In the genomic region with DNA sequence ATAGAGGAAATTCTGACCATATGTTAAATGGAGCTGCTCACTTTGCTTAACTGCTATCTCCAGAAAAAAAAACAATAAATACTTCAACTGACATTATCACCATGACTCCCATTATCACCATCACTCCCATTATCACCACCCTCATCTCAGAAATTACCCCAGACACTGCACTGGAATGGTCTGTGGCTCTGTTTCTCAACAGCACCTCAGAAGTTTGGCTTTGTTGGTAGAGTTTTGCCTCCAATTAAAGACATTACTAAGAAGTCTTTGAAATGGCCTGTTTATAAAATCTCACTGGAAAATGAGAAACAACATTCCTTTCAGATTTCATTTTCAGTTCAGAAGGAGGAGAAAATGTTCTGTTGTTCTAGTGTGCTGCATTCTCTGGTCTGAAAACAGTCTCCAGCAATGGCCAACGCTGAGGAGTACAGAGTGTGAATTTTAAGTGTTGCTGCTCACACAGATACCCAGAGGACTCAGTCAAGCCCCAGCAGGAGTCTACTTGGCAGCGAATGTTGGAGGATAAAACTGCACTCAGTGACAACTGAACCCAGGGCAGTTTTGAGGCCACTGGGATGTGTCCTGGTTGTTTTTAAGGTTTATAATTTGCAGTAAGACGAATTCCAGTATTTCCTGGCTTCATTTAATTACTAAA, we compare ENCODE assay signal across 25 cellular contexts.
DNase-seq lines count a peak whose midpoint lies in the region; ATAC-seq, FAIRE-seq and TF ChIP-seq lines count a peak whose summit lies in the region.
"Had no signal": no experiment of that assay in that cellular context is flagged by ENCODE, and none has a peak within 500 bp of the region (broad histone marks: within the 10 kb centered on the region; RNA-seq: fewer than 3 reads in every experiment).

No MANE protein-coding gene starts in this region.

- H3K27me3 ChIP-seq in astrocyte (ENCODE audit: insufficient read depth, low read length) (no peaks in the 10 kb centered on the region), cardiac muscle cell (no peaks in the 10 kb centered on the region)
- H3K27me3 ChIP-seq: gastrocnemius medialis, ovary, spleen, upper lobe of left lung had no signal

- TF ChIP-seq CTCF in astrocyte (IDR thresholded peaks at IDR 0.05; ENCODE audit: insufficient read depth, low read depth, low read length): no peak
- TF ChIP-seq CTCF in cardiac muscle cell (IDR thresholded peaks at IDR 0.05; ENCODE audit: low read depth, low read length): no peak
- no peak for TF ChIP-seq CTCF in neural crest cell (conservative IDR thresholded peaks at IDR 0.05)
- TF ChIP-seq CTCF in CD14-positive monocyte (IDR thresholded peaks at IDR 0.05): no peak

- no peaks in the 10 kb centered on the region for H3K4me1 ChIP-seq in astrocyte (ENCODE audit: insufficient read depth, low read length)
- H3K4me1 ChIP-seq in cardiac muscle cell (ENCODE audit: low read depth): no peaks in the 10 kb centered on the region
- H3K4me1 ChIP-seq: gastrocnemius medialis, spleen, upper lobe of left lung had no signal

- H3K36me3 Mint-ChIP-seq in astrocyte (ENCODE audit: low read depth, unreplicated experiment): no peaks in the 10 kb centered on the region
- no peaks in the 10 kb centered on the region for H3K36me3 Mint-ChIP-seq in neural crest cell (ENCODE audit: low read depth)
- H3K36me3 Mint-ChIP-seq in CD14-positive monocyte: no peaks in the 10 kb centered on the region
- H3K36me3 Mint-ChIP-seq in stimulated activated naive B cell treated with anti-CD40 and anti-IgM and Interleukin-4, amounts not matched to agents 10 μg/mL and 1 μg/mL and 100 μg/mL, for 72 hours: no peaks in the 10 kb centered on the region
- H3K36me3 Mint-ChIP-seq: activated naive CD8-positive, alpha-beta T cell; IgD-negative memory B cell; stimulated activated memory B cell treated with anti-CD40 and anti-IgM and Interleukin-4, amounts not matched to agents 10 μg/mL and 1 μg/mL and 100 μg/mL, for 72 hours had no signal

- H3K4me3 ChIP-seq in astrocyte (ENCODE audit: insufficient read depth, low read depth, low read length) (no peak overlapping the region), cardiac muscle cell (no peak overlapping the region)
- H3K4me3 ChIP-seq: gastrocnemius medialis, ovary, spleen, upper lobe of left lung had no signal

- H2AFZ ChIP-seq in astrocyte (ENCODE audit: low read depth, low read length): peak overlapping the region; percentile 54

- no peak overlapping the region for H3K4me3 Mint-ChIP-seq in astrocyte (ENCODE audit: unreplicated experiment)
- no peak overlapping the region for H3K4me3 Mint-ChIP-seq in neural crest cell
- H3K4me3 Mint-ChIP-seq in CD14-positive monocyte: no peak overlapping the region
- H3K4me3 Mint-ChIP-seq in stimulated activated naive B cell treated with anti-CD40 and anti-IgM and Interleukin-4, amounts not matched to agents 10 μg/mL and 1 μg/mL and 100 μg/mL, for 72 hours: no peak overlapping the region
- H3K4me3 Mint-ChIP-seq: activated naive CD8-positive, alpha-beta T cell; activated T-cell treated with anti-CD3 and anti-CD28 coated beads, Interleukin-2, amount 50 U/mL, for 24 hours; CD4-positive, alpha-beta T cell; IgD-negative memory B cell; stimulated activated memory B cell treated with anti-CD40 and anti-IgM and Interleukin-4, amounts not matched to agents 10 μg/mL and 1 μg/mL and 100 μg/mL, for 72 hours had no signal

- H4K20me1 ChIP-seq in astrocyte (ENCODE audit: insufficient read depth, low read length): no peaks in the 10 kb centered on the region

- H3K27ac ChIP-seq in astrocyte (ENCODE audit: low read depth, low read length) (no peak overlapping the region), cardiac muscle cell (no peak overlapping the region)
- H3K27ac ChIP-seq: gastrocnemius medialis, ovary, spleen, upper lobe of left lung had no signal

- H3K36me3 ChIP-seq in astrocyte (ENCODE audit: insufficient read depth, low read length) (no peaks in the 10 kb centered on the region), cardiac muscle cell (no peaks in the 10 kb centered on the region)
- H3K36me3 ChIP-seq: gastrocnemius medialis, ovary, spleen, upper lobe of left lung had no signal

- no peak for FAIRE-seq in astrocyte (lab: Jason Lieb, UNC)
- FAIRE-seq: A204.1, endometrium had no signal

- no peak overlapping the region for H3K4me2 ChIP-seq in astrocyte (ENCODE audit: low read length)

- no peak overlapping the region for H3K9ac ChIP-seq in astrocyte (ENCODE audit: low read length)

- H3K9me3 Mint-ChIP-seq in astrocyte (ENCODE audit: unreplicated experiment): no peaks in the 10 kb centered on the region
- no peaks in the 10 kb centered on the region for H3K9me3 Mint-ChIP-seq in neural crest cell
- H3K9me3 Mint-ChIP-seq in CD14-positive monocyte: peaks cover 2 to 11% (median 4%) of the 10 kb centered on the region in 7 donors
- peaks cover 0 to 6% of the 10 kb centered on the region in 2 donors for H3K9me3 Mint-ChIP-seq in stimulated activated naive B cell treated with anti-CD40 and anti-IgM and Interleukin-4, amounts not matched to agents 10 μg/mL and 1 μg/mL and 100 μg/mL, for 72 hours

- no peak for ATAC-seq in stimulated activated naive B cell treated with anti-CD40 and anti-IgM and Interleukin-4, amounts not matched to agents 10 μg/mL and 1 μg/mL and 100 μg/mL, for 72 hours (replicated peaks)
- ATAC-seq in GM21786 (IDR thresholded peaks at IDR 0.05; ENCODE audit: unreplicated experiment): no peak
- ATAC-seq in GM21825 (IDR thresholded peaks at IDR 0.05; ENCODE audit: unreplicated experiment): no peak
- ATAC-seq: PC-3; stimulated activated memory B cell treated with anti-CD40 and anti-IgM and Interleukin-4, amounts not matched to agents 10 μg/mL and 1 μg/mL and 100 μg/mL, for 72 hours had no signal

- intact Hi-C loops in CD14-positive monocyte (cut with micrococcal nuclease): no loop called here

- H3K79me2 ChIP-seq in astrocyte (ENCODE audit: insufficient read depth, low read length): no peaks in the 10 kb centered on the region

- H3K27me3 Mint-ChIP-seq in astrocyte (ENCODE audit: low read depth, unreplicated experiment): no peaks in the 10 kb centered on the region
- no peaks in the 10 kb centered on the region for H3K27me3 Mint-ChIP-seq in neural crest cell (ENCODE audit: low read depth)
- no peaks in the 10 kb centered on the region for H3K27me3 Mint-ChIP-seq in CD14-positive monocyte (ENCODE audit: low read depth in 3 of 3)
- H3K27me3 Mint-ChIP-seq in stimulated activated naive B cell treated with anti-CD40 and anti-IgM and Interleukin-4, amounts not matched to agents 10 μg/mL and 1 μg/mL and 100 μg/mL, for 72 hours: no peaks in the 10 kb centered on the region
- H3K27me3 Mint-ChIP-seq: activated naive CD8-positive, alpha-beta T cell; activated T-cell treated with anti-CD3 and anti-CD28 coated beads, Interleukin-2, amount 50 U/mL, for 24 hours; CD4-positive, alpha-beta T cell; IgD-negative memory B cell; stimulated activated memory B cell treated with anti-CD40 and anti-IgM and Interleukin-4, amounts not matched to agents 10 μg/mL and 1 μg/mL and 100 μg/mL, for 72 hours had no signal

- H3K27ac Mint-ChIP-seq in astrocyte (ENCODE audit: unreplicated experiment) (no peak overlapping the region), neural crest cell (ENCODE audit: unreplicated experiment) (peak overlapping the region; percentile 44), CD14-positive monocyte (no peak overlapping the region)
- no peak overlapping the region for H3K27ac Mint-ChIP-seq in stimulated activated naive B cell treated with anti-CD40 and anti-IgM and Interleukin-4, amounts not matched to agents 10 μg/mL and 1 μg/mL and 100 μg/mL, for 72 hours
- H3K27ac Mint-ChIP-seq: activated naive CD8-positive, alpha-beta T cell; activated T-cell treated with anti-CD3 and anti-CD28 coated beads, Interleukin-2, amount 50 U/mL, for 24 hours; CD4-positive, alpha-beta T cell; IgD-negative memory B cell; stimulated activated memory B cell treated with anti-CD40 and anti-IgM and Interleukin-4, amounts not matched to agents 10 μg/mL and 1 μg/mL and 100 μg/mL, for 72 hours had no signal

- H3K9me3 ChIP-seq in astrocyte (ENCODE audit: insufficient read depth, low read depth, low read length) (no peaks in the 10 kb centered on the region), cardiac muscle cell (ENCODE audit: low read depth) (no peaks in the 10 kb centered on the region)
- H3K9me3 ChIP-seq: gastrocnemius medialis, ovary, upper lobe of left lung had no signal

- H3K4me1 Mint-ChIP-seq in astrocyte (ENCODE audit: low read depth, unreplicated experiment): no peaks in the 10 kb centered on the region
- H3K4me1 Mint-ChIP-seq in neural crest cell: peaks cover 15% of the 10 kb centered on the region
- H3K4me1 Mint-ChIP-seq in CD14-positive monocyte: no peaks in the 10 kb centered on the region
- no peaks in the 10 kb centered on the region for H3K4me1 Mint-ChIP-seq in stimulated activated naive B cell treated with anti-CD40 and anti-IgM and Interleukin-4, amounts not matched to agents 10 μg/mL and 1 μg/mL and 100 μg/mL, for 72 hours
- H3K4me1 Mint-ChIP-seq: IgD-negative memory B cell; stimulated activated memory B cell treated with anti-CD40 and anti-IgM and Interleukin-4, amounts not matched to agents 10 μg/mL and 1 μg/mL and 100 μg/mL, for 72 hours had no signal

- DNase-seq in AG20443 (ENCODE audit: low spot score): peak; percentile 11
- no peak for DNase-seq in astrocyte (ENCODE audit: low read depth)
- DNase-seq in cardiac muscle cell (ENCODE audit: low read depth in 1 of 2, low spot score in 1 of 2): peak; percentile 5 to 6
- no peak for DNase-seq in neural crest cell (ENCODE audit: low read depth, low spot score)
- no peak for DNase-seq in CD14-positive monocyte (ENCODE audit: low spot score)
- no peak for DNase-seq in stimulated activated naive B cell treated with anti-CD40 and anti-IgM and Interleukin-4, amounts not matched to agents 10 μg/mL and 1 μg/mL and 100 μg/mL, for 72 hours
- DNase-seq: activated T-cell treated with anti-CD3 and anti-CD28 coated beads, Interleukin-2, amount 50 U/mL, for 24 hours; CD4-positive, alpha-beta T cell; central memory CD4-positive, alpha-beta T cell; DMS79 treated with DMSO at 0.1 percent for 48 hours; MV-4-11; NCI-H2081; NCI-H524; ovary; PC-3; spleen; upper lobe of left lung had no signal

Comparison
In these comparisons a context has a peak if more than half of its experiments do, and no peak if none do; other contexts are left out.
1. DNase-seq: peak in AG20443 (single experiment) and cardiac muscle cell (2 of 2); none in astrocyte (single experiment), neural crest cell (single experiment), CD14-positive monocyte (single experiment) and stimulated activated naive B cell treated with anti-CD40 and anti-IgM and Interleukin-4, amounts not matched to agents 10 μg/mL and 1 μg/mL and 100 μg/mL, for 72 hours (single experiment).